In the genomic region with DNA sequence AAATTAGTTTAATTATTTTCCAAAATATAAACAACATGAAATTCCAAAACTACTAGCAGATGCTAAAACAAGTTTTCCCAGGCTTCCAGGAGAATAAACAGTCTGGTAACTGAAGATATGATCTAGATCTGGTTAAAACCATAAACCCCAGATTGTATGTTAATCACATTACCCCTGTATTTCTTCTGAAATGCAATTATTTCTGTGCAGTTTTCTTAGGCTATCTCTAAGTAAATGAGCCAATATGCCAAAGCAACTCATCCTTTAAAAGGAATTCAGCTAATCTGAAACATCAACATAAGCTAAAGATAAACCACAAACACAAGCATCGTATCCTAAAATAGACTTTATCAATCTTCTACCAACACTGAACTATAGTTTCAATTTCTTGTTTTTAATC, we compare ENCODE assay signal across 15 cellular contexts. TPM values are rescaled to one million over a fixed set of nuclear protein-coding genes. Genes with fewer than 3 reads are reported as not detected.
DNase-seq lines count a peak whose midpoint lies in the region; ATAC-seq, FAIRE-seq and TF ChIP-seq lines count a peak whose summit lies in the region.
"Had no signal": no experiment of that assay in that cellular context is flagged by ENCODE, and none has a peak within 500 bp of the region (broad histone marks: within the 10 kb centered on the region; RNA-seq: fewer than 3 reads in every experiment).

No MANE protein-coding gene starts in this region.

- intact Hi-C loops in Caco-2 (cut with micrococcal nuclease; ENCODE audit: unreplicated experiment): no loop called here

- H3K4me3 ChIP-seq in MM.1S (ENCODE audit: low read length) (no peak overlapping the region), retinal pigment epithelial cell (ENCODE audit: low read length) (no peak overlapping the region), Caco-2 (ENCODE audit: low read depth, low read length) (no peak overlapping the region)
- H3K4me3 ChIP-seq: BLaER1 treated with 17β-estradiol and CSF1 and Interleukin-3, amounts not matched to agents 10 nM and 100 nM had no signal

- no TSS peak for BruUV-seq in Caco-2 (replicated peaks; lab: Mats Ljungman, UMichigan)

- no peak overlapping the region for H3K9ac ChIP-seq in MM.1S (ENCODE audit: low read length)
- H3K9ac ChIP-seq: BLaER1 treated with 17β-estradiol and CSF1 and Interleukin-3, amounts not matched to agents 10 nM and 100 nM had no signal

- no peaks in the 10 kb centered on the region for H4K20me1 ChIP-seq in MM.1S (ENCODE audit: insufficient read depth, low read length)
- H4K20me1 ChIP-seq: BLaER1 treated with 17β-estradiol and CSF1 and Interleukin-3, amounts not matched to agents 10 nM and 100 nM had no signal

- H3K4me2 ChIP-seq in MM.1S (ENCODE audit: low read depth, low read length): peak overlapping the region; percentile 45
- H3K4me2 ChIP-seq: BLaER1 treated with 17β-estradiol and CSF1 and Interleukin-3, amounts not matched to agents 10 nM and 100 nM had no signal

- TF ChIP-seq CTCF in MM.1S (IDR thresholded peaks at IDR 0.05; ENCODE audit: low read length): no peak
- TF ChIP-seq CTCF in retinal pigment epithelial cell (conservative IDR thresholded peaks at IDR 0.05; ENCODE audit: low read depth, low read length): no peak
- no peak for TF ChIP-seq CTCF in Caco-2 (IDR thresholded peaks at IDR 0.05; ENCODE audit: insufficient read depth in 1 of 2, low read depth in 1 of 2, low read length in 1 of 2, severe bottlenecking in 1 of 2, unreplicated experiment in 1 of 2)

- DNase-seq in MM.1S: peak; percentile 27
- DNase-seq in SK-N-DZ (ENCODE audit: low spot score): peak; percentile 92
- DNase-seq in retinal pigment epithelial cell (ENCODE audit: low read depth): peak; percentile 7
- no peak for DNase-seq in ecto neural progenitor cell (ENCODE audit: low spot score)
- no peak for DNase-seq in Caco-2
- no peak for DNase-seq in SKM-1 (lab: John Stamatoyannopoulos, UW; ENCODE audit: unreplicated experiment)
- DNase-seq: CD8-positive, alpha-beta T cell; GDM1; H9 had no signal

- H3K27me3 Mint-ChIP-seq in Caco-2 (ENCODE audit: insufficient read depth, unreplicated experiment): peaks cover 3% of the 10 kb centered on the region

- CTCF ChIA-PET in Caco-2 (lab: Charles Lee): no interaction called here

- no peak for ATAC-seq in HG03280 (IDR thresholded peaks at IDR 0.05; ENCODE audit: unreplicated experiment)
- ATAC-seq: CD8-positive, alpha-beta T cell had no signal

- no peak overlapping the region for H3K27ac ChIP-seq in MM.1S (ENCODE audit: low read length)
- H3K27ac ChIP-seq: BLaER1 treated with 17β-estradiol and CSF1 and Interleukin-3, amounts not matched to agents 10 nM and 100 nM had no signal

- no peaks in the 10 kb centered on the region for H3K36me3 ChIP-seq in MM.1S (replicated peaks; ENCODE audit: insufficient read depth, low read length)
- no peaks in the 10 kb centered on the region for H3K36me3 ChIP-seq in Caco-2 (ENCODE audit: control insufficient read depth, insufficient read depth, low read length)
- H3K36me3 ChIP-seq: BLaER1 treated with 17β-estradiol and CSF1 and Interleukin-3, amounts not matched to agents 10 nM and 100 nM had no signal

- no peaks in the 10 kb centered on the region for H3K9me3 Mint-ChIP-seq in Caco-2 (ENCODE audit: unreplicated experiment)
- H3K9me3 Mint-ChIP-seq: CD8-positive, alpha-beta T cell; H9 had no signal

- H3K4me3 Mint-ChIP-seq in Caco-2 (ENCODE audit: unreplicated experiment): no peak overlapping the region
- H3K4me3 Mint-ChIP-seq: B cell; CD8-positive, alpha-beta T cell; H9 had no signal

- FAIRE-seq in endometrium (lab: Jason Lieb, UNC): peak; percentile 85
- FAIRE-seq: GM12892, H1 had no signal

- no peaks in the 10 kb centered on the region for H3K36me3 Mint-ChIP-seq in Caco-2 (ENCODE audit: insufficient read depth, unreplicated experiment)
- H3K36me3 Mint-ChIP-seq: CD8-positive, alpha-beta T cell had no signal

- no peaks in the 10 kb centered on the region for H3K79me2 ChIP-seq in MM.1S (ENCODE audit: low read length)

- no peaks in the 10 kb centered on the region for H3K9me2 ChIP-seq in MM.1S (replicated peaks; ENCODE audit: insufficient read depth, low read length)

- H2AFZ ChIP-seq in MM.1S (ENCODE audit: low read length): 0 out of 2 replicates have a peak overlapping the region, but pooled peaks have one; percentile 2

- POLR2A ChIA-PET in Caco-2 (lab: Charles Lee): interaction anchor here (0.6 kb wide), 1 partner anchor 267 kb away, joined by 3 read pairs; no protein-coding TSS in a partner anchor

- H3F3A ChIP-seq in MM.1S (ENCODE audit: insufficient read depth, low read length): no peaks in the 10 kb centered on the region

- H3K9me3 ChIP-seq in MM.1S (replicated peaks; ENCODE audit: insufficient read depth, low read length) (no peaks in the 10 kb centered on the region), Caco-2 (no peaks in the 10 kb centered on the region)
- H3K9me3 ChIP-seq: BLaER1 treated with 17β-estradiol and CSF1 and Interleukin-3, amounts not matched to agents 10 nM and 100 nM had no signal

- H3K27me3 ChIP-seq in MM.1S (replicated peaks; ENCODE audit: insufficient read depth, low read length): no peaks in the 10 kb centered on the region
- H3K27me3 ChIP-seq in Caco-2 (replicated peaks; ENCODE audit: control insufficient read depth, insufficient read depth, low read length): no peaks in the 10 kb centered on the region
- H3K27me3 ChIP-seq: BLaER1 treated with 17β-estradiol and CSF1 and Interleukin-3, amounts not matched to agents 10 nM and 100 nM had no signal

- H3K4me1 Mint-ChIP-seq in Caco-2 (ENCODE audit: low read depth, unreplicated experiment): no peaks in the 10 kb centered on the region

- no peak overlapping the region for H3K27ac Mint-ChIP-seq in Caco-2 (ENCODE audit: unreplicated experiment)
- H3K27ac Mint-ChIP-seq: B cell; CD8-positive, alpha-beta T cell; H9 had no signal

- H3K4me1 ChIP-seq in MM.1S (ENCODE audit: low read length) (peaks cover 14% of the 10 kb centered on the region), Caco-2 (no peaks in the 10 kb centered on the region)

RNA-seq across cellular contexts. Expression of gene SENP6, which starts 44.6 kb away (rescaled TPM):
- 44.3 and 59.4 TPM in 2 replicates for polyA plus RNA-seq in SK-N-DZ (2014; cell fraction: cytosol; rRNA removed)
- 95.6 and 123 TPM in 2 replicates for polyA plus RNA-seq in SK-N-DZ (2014; cell fraction: nucleus; rRNA removed)
- 91.9 and 94.9 TPM in 2 replicates for total RNA-seq in Caco-2 (2022)

Comparison
In these comparisons a context has a peak if more than half of its experiments do, and no peak if none do; other contexts are left out.
1. DNase-seq: peak in MM.1S (single experiment), SK-N-DZ (single experiment) and retinal pigment epithelial cell (single experiment); none in ecto neural progenitor cell (single experiment), Caco-2 (0 of 2) and SKM-1 (single experiment).